Comparison of ENCODE assay signal across 30 cellular contexts in genomic region chr11:71502026-71502425, GRCh38. TPM values are rescaled to one million over a fixed set of nuclear protein-coding genes. Genes with fewer than 3 reads are reported as not detected.
"Had no signal": no experiment of that assay in that cellular context is flagged by ENCODE, and none has a peak within 500 bp of the region (broad histone marks: within the 10 kb centered on the region; RNA-seq: fewer than 3 reads in every experiment).

No MANE protein-coding gene starts in this region.

- H3K9me3 ChIP-seq: colonic mucosa, psoas muscle, upper lobe of right lung had no signal

- H3K4me3 ChIP-seq: colonic mucosa, esophagus squamous epithelium, heart right ventricle, neural progenitor cell, psoas muscle, skin epidermis, spleen, thoracic aorta, tibial nerve, upper lobe of right lung, uterus had no signal

- H3K27me3 Mint-ChIP-seq: dendritic cell treated with granulocyte-macrophage colony-stimulating factor and Interleukin-4, amounts not matched to agents 40 ng/mL and 50 ng/mL, for 4 days; naive thymus-derived CD4-positive, alpha-beta T cell; stimulated activated naive B cell treated with anti-CD40 and anti-IgM and Interleukin-4, amounts not matched to agents 10 μg/mL and 1 μg/mL and 100 μg/mL, for 72 hours; stimulated activated naive CD8-positive, alpha-beta T cell treated with anti-CD3 and anti-CD28 coated beads, Interleukin-15, Interleukin-2, amounts not matched to agents 100 ng/mL and 50 ng/mL, for 24 hours had no signal

- ATAC-seq: heart right ventricle; naive thymus-derived CD4-positive, alpha-beta T cell; psoas muscle; stimulated activated naive B cell treated with anti-CD40 and anti-IgM and Interleukin-4, amounts not matched to agents 10 μg/mL and 1 μg/mL and 100 μg/mL, for 72 hours; upper lobe of right lung had no signal

- H3K27ac ChIP-seq: colonic mucosa, esophagus squamous epithelium, heart right ventricle, neural progenitor cell, psoas muscle, skin epidermis, spleen, thoracic aorta, tibial nerve, upper lobe of right lung, uterus had no signal

- H3K4me1 ChIP-seq: colonic mucosa, tibial nerve, upper lobe of right lung, uterus had no signal

- H3K36me3 ChIP-seq: neural progenitor cell, uterus had no signal

- H3K4me3 Mint-ChIP-seq: dendritic cell treated with granulocyte-macrophage colony-stimulating factor and Interleukin-4, amounts not matched to agents 40 ng/mL and 50 ng/mL, for 4 days; nephron; neural progenitor cell; stimulated activated naive B cell treated with anti-CD40 and anti-IgM and Interleukin-4, amounts not matched to agents 10 μg/mL and 1 μg/mL and 100 μg/mL, for 72 hours; stimulated activated naive CD8-positive, alpha-beta T cell treated with anti-CD3 and anti-CD28 coated beads, Interleukin-15, Interleukin-2, amounts not matched to agents 100 ng/mL and 50 ng/mL, for 24 hours had no signal

- DNase-seq: colonic mucosa; effector memory CD4-positive, alpha-beta T cell; erythroblast; esophagus squamous epithelium; foreskin melanocyte; glutamatergic neuron; heart right ventricle; hippocampal formation; mesenchymal stem cell; midbrain; naive thymus-derived CD4-positive, alpha-beta T cell; psoas muscle; right cardiac atrium; spleen; stimulated activated naive B cell treated with anti-CD40 and anti-IgM and Interleukin-4, amounts not matched to agents 10 μg/mL and 1 μg/mL and 100 μg/mL, for 72 hours; upper lobe of right lung; uterus had no signal

- H3K27me3 ChIP-seq: colonic mucosa, esophagus squamous epithelium, heart right ventricle, neural progenitor cell, spleen, tibial nerve, upper lobe of right lung, uterus had no signal

- H3K9me3 Mint-ChIP-seq: neural progenitor cell had no signal

- H3K9ac ChIP-seq: neural progenitor cell had no signal

- H3K4me1 Mint-ChIP-seq: nephron had no signal

- H3K27ac Mint-ChIP-seq: dendritic cell treated with granulocyte-macrophage colony-stimulating factor and Interleukin-4, amounts not matched to agents 40 ng/mL and 50 ng/mL, for 4 days; naive thymus-derived CD4-positive, alpha-beta T cell; nephron; neural progenitor cell; stimulated activated naive B cell treated with anti-CD40 and anti-IgM and Interleukin-4, amounts not matched to agents 10 μg/mL and 1 μg/mL and 100 μg/mL, for 72 hours; stimulated activated naive CD8-positive, alpha-beta T cell treated with anti-CD3 and anti-CD28 coated beads, Interleukin-15, Interleukin-2, amounts not matched to agents 100 ng/mL and 50 ng/mL, for 24 hours had no signal

RNA-seq across cellular contexts. Expression of gene KRTAP5-7, which starts 25.0 kb away (rescaled TPM):
- total RNA-seq: lung microvascular endothelial cell, mucosa of gallbladder, psoas muscle, renal cortical epithelial cell, right cardiac atrium, thoracic aorta had no signal
- polyA plus RNA-seq: keratinocyte; naive thymus-derived CD4-positive, alpha-beta T cell; right cardiac atrium had no signal

RNA-seq across cellular contexts. Expression of gene KRTAP5-8, which starts 35.8 kb away (rescaled TPM):
- total RNA-seq: cerebellum; heart right ventricle; lung microvascular endothelial cell; mucosa of gallbladder; naive thymus-derived CD4-positive, alpha-beta T cell; psoas muscle; renal cortical epithelial cell; right cardiac atrium; upper lobe of right lung had no signal
- polyA plus RNA-seq: heart right ventricle; keratinocyte; naive thymus-derived CD4-positive, alpha-beta T cell; psoas muscle; right cardiac atrium had no signal

RNA-seq across cellular contexts. Expression of gene KRTAP5-9, which starts 46.2 kb away (rescaled TPM):
- total RNA-seq: cerebellum, esophagus squamous epithelium, heart right ventricle, lung microvascular endothelial cell, osteoblast, psoas muscle, renal cortical epithelial cell, right cardiac atrium, thoracic aorta, upper lobe of right lung, uterus had no signal
- polyA plus RNA-seq: heart right ventricle; naive thymus-derived CD4-positive, alpha-beta T cell; right cardiac atrium had no signal
